ENCODE assay signal across 10 cellular contexts in genomic region chr14:61813101-61813596, GRCh38. TPM values are rescaled to one million over a fixed set of nuclear protein-coding genes. Genes with fewer than 3 reads are reported as not detected.
DNase-seq lines count a peak whose midpoint lies in the region; ATAC-seq lines count a peak whose summit lies in the region.
"Had no signal": no experiment of that assay in that cellular context is flagged by ENCODE, and none has a peak within 500 bp of the region (broad histone marks: within the 10 kb centered on the region; RNA-seq: fewer than 3 reads in every experiment).

No MANE protein-coding gene starts in this region.

- H3K27me3 Mint-ChIP-seq in activated CD4-positive, alpha-beta T cell treated with anti-CD3 and anti-CD28 coated beads, Interleukin-2, amount 10 ng/mL, durations not matched to agents 24 days and 14 days, result peaks cover 78% of the 10 kb centered on the region
- H3K27me3 Mint-ChIP-seq in activated T-helper 2 cell treated with anti-CD3 and anti-CD28 coated beads, Interferon-gamma antibody, Interleukin-2, Interleukin-4, amounts not matched to agents 10 μg/mL and 5 μg/mL and 100 μg/mL, durations not matched to agents 14 hours and 24 hours and 36 hours (ENCODE audit: low read depth), result peaks cover 73% of the 10 kb centered on the region
- H3K27me3 Mint-ChIP-seq in immature natural killer cell (ENCODE audit: low read depth in 3 of 3), result peaks cover 23 to 26% (median 23%) of the 10 kb centered on the region in 3 donors

- no peaks in the 10 kb centered on the region for H3K9me3 Mint-ChIP-seq in activated CD4-positive, alpha-beta T cell treated with anti-CD3 and anti-CD28 coated beads, Interleukin-2, amount 10 ng/mL, durations not matched to agents 24 days and 14 days
- no peaks in the 10 kb centered on the region for H3K9me3 Mint-ChIP-seq in activated T-helper 2 cell treated with anti-CD3 and anti-CD28 coated beads, Interferon-gamma antibody, Interleukin-2, Interleukin-4, amounts not matched to agents 10 μg/mL and 5 μg/mL and 100 μg/mL, durations not matched to agents 14 hours and 24 hours and 36 hours
- H3K9me3 Mint-ChIP-seq in immature natural killer cell, result no peaks in the 10 kb centered on the region

- H3K4me3 Mint-ChIP-seq in activated CD4-positive, alpha-beta T cell treated with anti-CD3 and anti-CD28 coated beads, Interleukin-2, amount 10 ng/mL, durations not matched to agents 24 days and 14 days, result peak overlapping the region; percentile 74
- peak overlapping the region; percentile 59 for H3K4me3 Mint-ChIP-seq in activated T-helper 2 cell treated with anti-CD3 and anti-CD28 coated beads, Interferon-gamma antibody, Interleukin-2, Interleukin-4, amounts not matched to agents 10 μg/mL and 5 μg/mL and 100 μg/mL, durations not matched to agents 14 hours and 24 hours and 36 hours (ENCODE audit: low read depth)
- H3K4me3 Mint-ChIP-seq in immature natural killer cell, result peak overlapping the region in 3 of 5 donors; percentile 21 to 65 (median 46)

- H3K4me3 ChIP-seq in subcutaneous abdominal adipose tissue (ENCODE audit: low read depth in 1 of 5, low read length in 5 of 5), result peak overlapping the region in 4 of 5 donors; percentile 22 to 82 (median 55)

- intact Hi-C loops in activated CD4-positive, alpha-beta T cell treated with anti-CD3 and anti-CD28 coated beads, Interleukin-2, amount 10 ng/mL, durations not matched to agents 24 days and 14 days (cut with micrococcal nuclease), result no loop called here
- intact Hi-C loops in activated T-helper 2 cell treated with anti-CD3 and anti-CD28 coated beads, Interferon-gamma antibody, Interleukin-2, Interleukin-4, amounts not matched to agents 10 μg/mL and 5 μg/mL and 100 μg/mL, durations not matched to agents 14 hours and 24 hours and 36 hours (cut with micrococcal nuclease), result no loop called here

- peaks cover 0 to 5% (median 0%) of the 10 kb centered on the region in 5 donors for H3K9me3 ChIP-seq in subcutaneous abdominal adipose tissue (ENCODE audit: control insufficient read depth in 5 of 5, low read length in 5 of 5)

- peaks cover 12% of the 10 kb centered on the region for H3K4me1 Mint-ChIP-seq in activated CD4-positive, alpha-beta T cell treated with anti-CD3 and anti-CD28 coated beads, Interleukin-2, amount 10 ng/mL, durations not matched to agents 24 days and 14 days
- peaks cover 6% of the 10 kb centered on the region for H3K4me1 Mint-ChIP-seq in activated T-helper 2 cell treated with anti-CD3 and anti-CD28 coated beads, Interferon-gamma antibody, Interleukin-2, Interleukin-4, amounts not matched to agents 10 μg/mL and 5 μg/mL and 100 μg/mL, durations not matched to agents 14 hours and 24 hours and 36 hours (ENCODE audit: low read depth)
- peaks cover 0 to 9% of the 10 kb centered on the region in 2 donors for H3K4me1 Mint-ChIP-seq in immature natural killer cell

- no peak overlapping the region for H3K27ac Mint-ChIP-seq in activated CD4-positive, alpha-beta T cell treated with anti-CD3 and anti-CD28 coated beads, Interleukin-2, amount 10 ng/mL, durations not matched to agents 24 days and 14 days
- H3K27ac Mint-ChIP-seq in activated T-helper 2 cell treated with anti-CD3 and anti-CD28 coated beads, Interferon-gamma antibody, Interleukin-2, Interleukin-4, amounts not matched to agents 10 μg/mL and 5 μg/mL and 100 μg/mL, durations not matched to agents 14 hours and 24 hours and 36 hours, result no peak overlapping the region
- H3K27ac Mint-ChIP-seq in immature natural killer cell, result no peak overlapping the region

- H3K36me3 ChIP-seq in subcutaneous abdominal adipose tissue (ENCODE audit: control insufficient read depth in 5 of 5, insufficient read depth in 5 of 5, low read length in 5 of 5), result no peaks in the 10 kb centered on the region

- H3K4me1 ChIP-seq in subcutaneous abdominal adipose tissue (ENCODE audit: control insufficient read depth in 5 of 5, insufficient read depth in 5 of 5, low read length in 5 of 5), result peaks cover 0 to 10% (median 7%) of the 10 kb centered on the region in 5 donors

- H3K9ac ChIP-seq in subcutaneous abdominal adipose tissue (ENCODE audit: low read length in 5 of 5), result no peak overlapping the region

- H3K36me3 Mint-ChIP-seq in activated CD4-positive, alpha-beta T cell treated with anti-CD3 and anti-CD28 coated beads, Interleukin-2, amount 10 ng/mL, durations not matched to agents 24 days and 14 days (ENCODE audit: low read depth), result peaks cover 2% of the 10 kb centered on the region
- H3K36me3 Mint-ChIP-seq in activated T-helper 2 cell treated with anti-CD3 and anti-CD28 coated beads, Interferon-gamma antibody, Interleukin-2, Interleukin-4, amounts not matched to agents 10 μg/mL and 5 μg/mL and 100 μg/mL, durations not matched to agents 14 hours and 24 hours and 36 hours (ENCODE audit: low read depth), result no peaks in the 10 kb centered on the region
- peaks cover 0 to 6% (median 0%) of the 10 kb centered on the region in 3 donors for H3K36me3 Mint-ChIP-seq in immature natural killer cell

- H3K27ac ChIP-seq in subcutaneous abdominal adipose tissue (ENCODE audit: low read depth, low read length), result no peak overlapping the region

- ATAC-seq in HG02588 (IDR thresholded peaks at IDR 0.05; ENCODE audit: unreplicated experiment), result no peak

- DNase-seq in activated CD4-positive, alpha-beta T cell treated with anti-CD3 and anti-CD28 coated beads, Interleukin-2, amount 10 ng/mL, durations not matched to agents 24 days and 14 days, result no peak
- no peak for DNase-seq in activated CD4-positive, alpha-beta T cell treated with anti-CD3 and anti-CD28 coated beads, Interleukin-2, amount 50 U/mL, for 4 hours
- no peak for DNase-seq in activated T-helper 2 cell treated with anti-CD3 and anti-CD28 coated beads, Interferon-gamma antibody, Interleukin-2, Interleukin-4, amounts not matched to agents 10 μg/mL and 5 μg/mL and 100 μg/mL, durations not matched to agents 14 hours and 24 hours and 36 hours (ENCODE audit: low spot score)
- DNase-seq in immature natural killer cell (no peak), NOMO-1 treated with dmso at 0.1 percent for 144 hours (lab: John Stamatoyannopoulos, UW; ENCODE audit: unreplicated experiment) (no peak)
- DNase-seq in central memory CD4-positive, alpha-beta T cell, result no peak
- DNase-seq: DND-41, NCI-H2227 treated with DMSO at 0.1 percent for 48 hours had no signal

- peaks cover 12 to 28% (median 25%) of the 10 kb centered on the region in 5 donors for H3K27me3 ChIP-seq in subcutaneous abdominal adipose tissue (ENCODE audit: control insufficient read depth in 5 of 5, insufficient read depth in 4 of 5, low read length in 5 of 5)

RNA-seq across cellular contexts. Expression of gene SYT16, which starts 0.6 kb away (rescaled TPM):
- not detected in 2 replicates for total RNA-seq in activated CD4-positive, alpha-beta T cell treated with anti-CD3 and anti-CD28 coated beads, Interleukin-2, amount 10 ng/mL, durations not matched to agents 24 days and 14 days
- not detected in 2 replicates for total RNA-seq in activated T-helper 2 cell treated with anti-CD3 and anti-CD28 coated beads, Interferon-gamma antibody, Interleukin-2, Interleukin-4, amounts not matched to agents 10 μg/mL and 5 μg/mL and 100 μg/mL, durations not matched to agents 14 hours and 24 hours and 36 hours
- not detected for polyA plus RNA-seq in immature natural killer cell

RNA-seq across cellular contexts. Expression of gene SNAPC1, which starts 50.9 kb away (rescaled TPM):
- 12.1 and 12.3 TPM in 2 replicates for total RNA-seq in activated CD4-positive, alpha-beta T cell treated with anti-CD3 and anti-CD28 coated beads, Interleukin-2, amount 10 ng/mL, durations not matched to agents 24 days and 14 days
- 10.2 and 10.5 TPM in 2 replicates for total RNA-seq in activated T-helper 2 cell treated with anti-CD3 and anti-CD28 coated beads, Interferon-gamma antibody, Interleukin-2, Interleukin-4, amounts not matched to agents 10 μg/mL and 5 μg/mL and 100 μg/mL, durations not matched to agents 14 hours and 24 hours and 36 hours
- polyA plus RNA-seq in immature natural killer cell, result 1 to 10 TPM; 2.0 to 4.0 (median 3.4) TPM
